Comparison of ENCODE assay signal across 24 cellular contexts in the genomic region with DNA sequence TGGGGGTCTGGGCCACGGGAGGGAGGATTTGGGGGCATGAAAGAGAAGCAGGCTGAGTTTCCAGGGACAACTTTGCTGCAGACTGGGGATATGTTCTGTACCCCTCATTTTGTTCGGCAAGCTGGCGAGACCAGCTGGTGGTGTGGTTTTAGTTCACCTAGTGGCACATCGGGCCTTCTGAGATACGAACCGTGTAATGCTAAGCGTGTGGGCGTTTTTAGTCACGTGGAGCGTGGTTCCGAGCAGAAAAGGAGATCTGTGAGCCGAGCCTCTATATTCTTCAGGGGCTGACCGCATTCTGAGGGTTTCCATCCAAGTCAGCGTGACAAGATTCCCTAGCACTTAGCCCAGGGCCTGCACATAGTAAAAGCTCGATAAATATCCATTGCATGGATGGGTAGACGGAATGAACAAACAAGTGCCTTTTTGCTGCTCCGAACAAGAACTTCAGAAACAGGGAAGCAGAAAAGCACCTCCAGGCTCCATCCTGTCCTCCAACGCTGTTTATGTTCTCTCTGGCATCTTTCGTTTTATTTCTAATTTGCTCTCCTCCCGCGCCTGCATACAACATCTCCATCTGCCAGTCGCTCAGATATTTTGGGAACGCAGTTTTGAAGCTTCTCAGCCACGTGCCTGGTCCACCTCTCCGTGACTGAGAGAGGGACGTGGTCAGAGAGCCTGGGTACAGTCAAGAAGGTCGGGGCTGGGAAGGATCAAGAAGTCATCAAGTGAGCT. TPM values are rescaled to one million over a fixed set of nuclear protein-coding genes. Genes with fewer than 3 reads are reported as not detected.
"Had no signal": no experiment of that assay in that cellular context is flagged by ENCODE, and none has a peak within 500 bp of the region (broad histone marks: within the 10 kb centered on the region; RNA-seq: fewer than 3 reads in every experiment).

No MANE protein-coding gene starts in this region.

- H3K36me3 Mint-ChIP-seq: activated naive CD8-positive, alpha-beta T cell; immature natural killer cell had no signal

- H3K4me3 Mint-ChIP-seq: activated CD4-positive, alpha-beta T cell treated with anti-CD3 and anti-CD28 coated beads, Interleukin-2, amount 10 ng/mL, durations not matched to agents 7 days and 5 days; activated naive CD8-positive, alpha-beta T cell; activated T-cell treated with anti-CD3 and anti-CD28 coated beads, Interleukin-2, amount 50 U/mL, for 72 hours; immature natural killer cell; naive thymus-derived CD4-positive, alpha-beta T cell had no signal

- H3K4me1 Mint-ChIP-seq: activated CD4-positive, alpha-beta T cell treated with anti-CD3 and anti-CD28 coated beads, Interleukin-2, amount 10 ng/mL, durations not matched to agents 7 days and 5 days; immature natural killer cell had no signal

- ATAC-seq: activated T-cell treated with anti-CD3 and anti-CD28 coated beads, Interleukin-2, amount 50 U/mL, for 72 hours; body of pancreas; left colon; mucosa of descending colon; naive thymus-derived CD4-positive, alpha-beta T cell; psoas muscle; upper lobe of right lung had no signal

- DNase-seq: activated CD4-positive, alpha-beta T cell treated with anti-CD3 and anti-CD28 coated beads, Interleukin-2, amount 10 ng/mL, durations not matched to agents 7 days and 5 days; activated CD8-positive, alpha-beta memory T cell treated with anti-CD3 and anti-CD28 coated beads, Interleukin-2, amount 50 U/mL, for 48 hours; activated gamma-delta T cell; activated T-cell treated with anti-CD3 and anti-CD28 coated beads, Interleukin-2, amount 50 U/mL, for 72 hours; amniotic stem cell; body of pancreas; central memory CD4-positive, alpha-beta T cell; cortex of kidney; effector CD8-positive, alpha-beta T cell; esophagus squamous epithelium; head of caudate nucleus; immature natural killer cell; left colon; mammary epithelial cell; mucosa of descending colon; naive thymus-derived CD4-positive, alpha-beta T cell; nucleus accumbens; psoas muscle; sigmoid colon; spleen; upper lobe of right lung had no signal

- H3K27ac ChIP-seq: body of pancreas, esophagus squamous epithelium, psoas muscle, sigmoid colon, spleen, thoracic aorta, upper lobe of right lung had no signal

- H3K27ac Mint-ChIP-seq: activated CD4-positive, alpha-beta T cell treated with anti-CD3 and anti-CD28 coated beads, Interleukin-2, amount 10 ng/mL, durations not matched to agents 7 days and 5 days; activated naive CD8-positive, alpha-beta T cell; activated T-cell treated with anti-CD3 and anti-CD28 coated beads, Interleukin-2, amount 50 U/mL, for 72 hours; immature natural killer cell; naive thymus-derived CD4-positive, alpha-beta T cell had no signal

- H3K9me3 Mint-ChIP-seq: activated CD4-positive, alpha-beta T cell treated with anti-CD3 and anti-CD28 coated beads, Interleukin-2, amount 10 ng/mL, durations not matched to agents 7 days and 5 days; activated T-cell treated with anti-CD3 and anti-CD28 coated beads, Interleukin-2, amount 50 U/mL, for 72 hours had no signal

RNA-seq across cellular contexts. Expression of a gene that starts 5.8 kb away (rescaled TPM):
- total RNA-seq: activated CD4-positive, alpha-beta T cell treated with anti-CD3 and anti-CD28 coated beads, Interleukin-2, amount 10 ng/mL, durations not matched to agents 7 days and 5 days; T-helper 2 cell treated with Interferon-gamma antibody and Interleukin-4, amounts not matched to agents 100 ng/mL and 5 ng/mL, for 36 hours had no signal
- polyA plus RNA-seq: immature natural killer cell; naive thymus-derived CD4-positive, alpha-beta T cell had no signal
